ENCODE assay signal across 16 cellular contexts in genomic region chr12:44101470-44101869, GRCh38.
DNase-seq lines count a peak whose midpoint lies in the region; ATAC-seq, FAIRE-seq and TF ChIP-seq lines count a peak whose summit lies in the region.
"Had no signal": no experiment of that assay in that cellular context is flagged by ENCODE, and none has a peak within 500 bp of the region (broad histone marks: within the 10 kb centered on the region; RNA-seq: fewer than 3 reads in every experiment).

No MANE protein-coding gene starts in this region.

- no peaks in the 10 kb centered on the region for H3K9me3 ChIP-seq in HepG2 (ENCODE audit: low read length)
- H3K9me3 ChIP-seq in right lobe of liver: no peaks in the 10 kb centered on the region
- no peaks in the 10 kb centered on the region for H3K9me3 ChIP-seq in H1 (ENCODE audit: insufficient read depth in 2 of 2, low read depth in 1 of 2, low read length in 1 of 2)
- no peaks in the 10 kb centered on the region for H3K9me3 ChIP-seq in upper lobe of left lung

- no peak overlapping the region for H3K4ac ChIP-seq in H1 (replicated peaks; ENCODE audit: insufficient read length, low read depth, low read length)

- no peak overlapping the region for H2BK120ac ChIP-seq in H1 (replicated peaks; ENCODE audit: low read depth, low read length)

- no peak overlapping the region for H3K27ac Mint-ChIP-seq in type B pancreatic cell
- H3K27ac Mint-ChIP-seq: CD4-positive, CD25-positive, alpha-beta regulatory T cell had no signal

- no peak overlapping the region for H4K91ac ChIP-seq in H1 (replicated peaks; ENCODE audit: insufficient read length, low read length)

- intact Hi-C loops in HepG2 (cut with micrococcal nuclease; ENCODE audit: unreplicated experiment): no loop called here
- intact Hi-C loops in right lobe of liver (cut with DNase I): no loop called here

- TF ChIP-seq POLR2A in HepG2 (IDR thresholded peaks at IDR 0.05; ENCODE audit: insufficient read depth in 1 of 2, low read depth in 2 of 2, low read length in 2 of 2) (no peak), right lobe of liver (IDR thresholded peaks at IDR 0.05) (no peak), H1 (IDR thresholded peaks at IDR 0.05; ENCODE audit: control extremely low read depth in 1 of 2, low read depth in 2 of 2, low read length in 2 of 2) (no peak), upper lobe of left lung (IDR thresholded peaks at IDR 0.05) (no peak)

- FAIRE-seq in HepG2 (lab: Jason Lieb, UNC) (no peak), H1 (lab: Jason Lieb, UNC) (no peak)
- FAIRE-seq: H54 had no signal

- H2BK5ac ChIP-seq in H1 (ENCODE audit: low read depth, low read length): no peak overlapping the region

- H3K4me1 ChIP-seq in HepG2 (ENCODE audit: insufficient read depth, low read length) (no peaks in the 10 kb centered on the region), right lobe of liver (no peaks in the 10 kb centered on the region), H1 (replicated peaks in 1 of 4; ENCODE audit: control insufficient read depth in 3 of 4, insufficient read depth in 4 of 4, low read length in 3 of 4) (no peaks in the 10 kb centered on the region), upper lobe of left lung (no peaks in the 10 kb centered on the region)

- no peak overlapping the region for H2AK5ac ChIP-seq in H1 (ENCODE audit: low read depth, low read length)

- no peak overlapping the region for H4K8ac ChIP-seq in H1 (ENCODE audit: extremely low read depth, insufficient read depth, low read length)

- H2BK15ac ChIP-seq in H1 (ENCODE audit: low read length): no peak overlapping the region

- no peak overlapping the region for H3K56ac ChIP-seq in H1 (replicated peaks; ENCODE audit: insufficient read length, low read depth, low read length)

- TF ChIP-seq EP300 in HepG2 (IDR thresholded peaks at IDR 0.05; ENCODE audit: low read depth in 2 of 2, low read length in 2 of 2) (no peak), HepG2 (CRISPR knock-in tag; IDR thresholded peaks at IDR 0.05; ENCODE audit: borderline replicate concordance) (no peak), H1 (IDR thresholded peaks at IDR 0.05; ENCODE audit: borderline replicate concordance in 1 of 2, low read depth in 2 of 2, low read length in 2 of 2) (no peak), upper lobe of left lung (IDR thresholded peaks at IDR 0.05) (no peak)

- H3K27me3 Mint-ChIP-seq in type B pancreatic cell: no peaks in the 10 kb centered on the region
- H3K27me3 Mint-ChIP-seq: CD4-positive, CD25-positive, alpha-beta regulatory T cell had no signal

- in situ Hi-C loops in HepG2 (cut with HindIII; ENCODE audit: extremely low pct_ligation_motif_present, low pct_unique_long_range_greater_than_20kb): no loop called here

- no peak overlapping the region for H3K14ac ChIP-seq in H1 (ENCODE audit: insufficient read length)

- CTCF ChIA-PET in HepG2 (lab: Yijun Ruan, JAX; ENCODE audit: low intra/inter-chr PET ratio, low total read pairs) (no interaction called here), H1 (lab: Charles Lee; ENCODE audit: partially characterized antibody) (no interaction called here)

- H3K36me3 ChIP-seq in HepG2 (replicated peaks in 1 of 2; ENCODE audit: control insufficient read depth in 1 of 2, insufficient read depth in 2 of 2, low read length in 2 of 2) (no peaks in the 10 kb centered on the region), right lobe of liver (no peaks in the 10 kb centered on the region), H1 (ENCODE audit: control insufficient read depth in 2 of 4, insufficient read depth in 4 of 4, low read length in 3 of 4) (no peaks in the 10 kb centered on the region), upper lobe of left lung (no peaks in the 10 kb centered on the region)

- no peak overlapping the region for H2BK12ac ChIP-seq in H1 (ENCODE audit: low read depth, low read length)

- H3K4me3 Mint-ChIP-seq in type B pancreatic cell: no peak overlapping the region
- H3K4me3 Mint-ChIP-seq: CD4-positive, CD25-positive, alpha-beta regulatory T cell had no signal

- H3K79me1 ChIP-seq in H1 (ENCODE audit: low read depth, low read length): no peaks in the 10 kb centered on the region

- no peak overlapping the region for H3K27ac ChIP-seq in HepG2 (ENCODE audit: extremely low read length, insufficient read depth, low read length)
- H3K27ac ChIP-seq in right lobe of liver: no peak overlapping the region
- H3K27ac ChIP-seq in H1 (ENCODE audit: low read depth, low read length): no peak overlapping the region
- no peak overlapping the region for H3K27ac ChIP-seq in upper lobe of left lung

- ATAC-seq in HepG2 (no peak), right lobe of liver (no peak), upper lobe of left lung (ENCODE audit: low FRiP score in 2 of 2) (no peak)

- H3K4me1 Mint-ChIP-seq in type B pancreatic cell (ENCODE audit: unreplicated experiment): no peaks in the 10 kb centered on the region

- H3K27me3 ChIP-seq in HepG2 (ENCODE audit: control insufficient read depth in 1 of 2, insufficient read depth in 2 of 2, low read length in 2 of 2) (no peaks in the 10 kb centered on the region), right lobe of liver (no peaks in the 10 kb centered on the region), H1 (replicated peaks in 1 of 4; ENCODE audit: control insufficient read depth in 3 of 4, extremely low read depth in 1 of 4, insufficient read depth in 3 of 4, low read length in 3 of 4) (no peaks in the 10 kb centered on the region), upper lobe of left lung (no peaks in the 10 kb centered on the region)

- H2AFZ ChIP-seq in HepG2 (ENCODE audit: low read length) (no peak overlapping the region), H1 (ENCODE audit: low read length) (no peak overlapping the region)

- 93% methylated on average over 4 of the region's 4 CpGs for WGBS in HepG2 (ENCODE audit: low lambda C conversion rate)
- WGBS in right lobe of liver (ENCODE audit: insufficient coverage, low coverage, low lambda C conversion rate, missing lambda C conversion rate): 87% methylated on average over 4 of the region's 4 CpGs
- 91% methylated on average over 4 of the region's 4 CpGs; no CpG with 5 or more reads in 1 of the 2 experiments for WGBS in H1 (ENCODE audit: extremely low coverage in 1 of 2, insufficient coverage in 1 of 2, insufficient read length in 1 of 2, insufficient replicate concordance in 2 of 2, low coverage in 1 of 2, low lambda C conversion rate in 2 of 2, missing lambda C conversion rate in 1 of 2), 2 experiments
- 90 to 94% methylated on average over 4 of the region's 4 CpGs for WGBS in upper lobe of left lung, 2 donors

- H3K4me2 ChIP-seq in HepG2 (ENCODE audit: low read depth, low read length) (no peak overlapping the region), H1 (ENCODE audit: insufficient read depth in 1 of 2, low read depth in 2 of 2, low read length in 2 of 2) (no peak overlapping the region)

- H3K18ac ChIP-seq in H1 (ENCODE audit: extremely low read depth, low read length): no peak overlapping the region

- H3K23me2 ChIP-seq in H1 (ENCODE audit: low read depth, low read length): no peaks in the 10 kb centered on the region

- DNase-seq in HepG2 (ENCODE audit: low spot score) (no peak), right lobe of liver (no peak), NCI-H524 treated with DMSO at 0.1 percent for 48 hours (lab: John Stamatoyannopoulos, UW) (peak; percentile 57), H1 (ENCODE audit: low read depth in 1 of 2, low spot score in 2 of 2) (no peak), upper lobe of left lung (no peak), HT-29 (ENCODE audit: low spot score) (no peak), type B pancreatic cell (ENCODE audit: extremely low spot score, unreplicated experiment) (no peak)
- DNase-seq: CD4-positive, CD25-positive, alpha-beta regulatory T cell; DMS79 treated with DMSO at 0.1 percent for 48 hours; KBM-7; NCI-H1417 treated with DMSO at 0.1 percent for 48 hours; NCI-H1930; NCI-H446 treated with DMSO at 0.1 percent for 48 hours; NK-92 treated with Interleukin-12 subunit alpha and Interleukin-12 subunit beta, amount 100 ng/mL, for 24 hours; T-helper 1 cell had no signal

- no peaks in the 10 kb centered on the region for H3K36me3 Mint-ChIP-seq in type B pancreatic cell

- H3K9me3 Mint-ChIP-seq in type B pancreatic cell: no peaks in the 10 kb centered on the region

- POLR2A ChIA-PET in HepG2 (lab: Yijun Ruan, JAX): no interaction called here
- POLR2A ChIA-PET in H1 (lab: Charles Lee; ENCODE audit: partially characterized antibody): no interaction called here

- H3K23ac ChIP-seq in H1 (ENCODE audit: insufficient read length): no peak overlapping the region

- H2BK20ac ChIP-seq in H1 (ENCODE audit: low read length): no peak overlapping the region

- TF ChIP-seq RAD21 in HepG2 (CRISPR knock-in tag; IDR thresholded peaks at IDR 0.05) (no peak), H1 (IDR thresholded peaks at IDR 0.05 in 1 of 2, conservative IDR thresholded peaks at IDR 0.05 in 1 of 2; ENCODE audit: low read depth in 2 of 2, low read length in 2 of 2) (no peak)

- no peak overlapping the region for H3K4me3 ChIP-seq in HepG2 (replicated peaks in 1 of 3; ENCODE audit: insufficient read depth in 1 of 3, low read depth in 2 of 3, low read length in 3 of 3)
- H3K4me3 ChIP-seq in right lobe of liver: no peak overlapping the region
- H3K4me3 ChIP-seq in H1 (ENCODE audit: extremely low read depth in 1 of 4, insufficient read depth in 2 of 4, low read depth in 3 of 4, low read length in 4 of 4): no peak overlapping the region
- no peak overlapping the region for H3K4me3 ChIP-seq in upper lobe of left lung

- TF ChIP-seq CTCF in HepG2 (CRISPR knock-in tag; IDR thresholded peaks at IDR 0.05) (no peak), right lobe of liver (IDR thresholded peaks at IDR 0.05) (no peak), H1 (IDR thresholded peaks at IDR 0.05; ENCODE audit: control extremely low read depth in 1 of 3, insufficient read depth in 1 of 3, low read depth in 1 of 3, low read length in 3 of 3) (no peak), upper lobe of left lung (IDR thresholded peaks at IDR 0.05) (no peak), type B pancreatic cell (conservative IDR thresholded peaks at IDR 0.05) (no peak)

- H3K9ac ChIP-seq in HepG2 (ENCODE audit: insufficient read depth, low read depth, low read length) (no peak overlapping the region), H1 (replicated peaks in 1 of 4; ENCODE audit: extremely low read depth in 1 of 4, low read depth in 3 of 4, low read length in 3 of 4) (no peak overlapping the region)

- BruUV-seq in HepG2 (replicated peaks; lab: Mats Ljungman, UMichigan): no TSS peak

- H4K20me1 ChIP-seq in HepG2 (ENCODE audit: insufficient read depth, low read length): no peaks in the 10 kb centered on the region
- H4K20me1 ChIP-seq in H1 (replicated peaks in 1 of 2; ENCODE audit: control insufficient read depth in 1 of 2, insufficient read depth in 2 of 2, low read length in 2 of 2): no peaks in the 10 kb centered on the region

- H3K79me2 ChIP-seq in HepG2 (ENCODE audit: insufficient read depth, low read length) (no peaks in the 10 kb centered on the region), H1 (ENCODE audit: control insufficient read depth in 1 of 2, insufficient read depth in 2 of 2, low read length in 2 of 2) (no peaks in the 10 kb centered on the region)

- H4K5ac ChIP-seq in H1 (ENCODE audit: insufficient read length, low read depth, low read length): no peak overlapping the region

TF ChIP-seq in HepG2, 621 proteins besides CTCF, POLR2A, EP300 and RAD21 (continues in another document):
- TF ChIP-seq HHEX (CRISPR knock-in tag; IDR thresholded peaks at IDR 0.05): no peak
- no peak for TF ChIP-seq TOPORS (CRISPR knock-in tag; IDR thresholded peaks at IDR 0.05)

TF ChIP-seq in H1, 55 proteins besides CTCF, POLR2A, EP300 and RAD21 (continues in another document):
- peak; percentile 70 for TF ChIP-seq CEBPB (IDR thresholded peaks at IDR 0.05; ENCODE audit: low read depth, low read length)

Comparison
In these comparisons a context has a peak if more than half of its experiments do, and no peak if none do; other contexts are left out.
1. Of the 41 proteins assayed by ChIP-seq in both HepG2 and H1: peak only in HepG2: none; only in H1: none; in both: CEBPB; in neither: 40.